ENCODE assay signal across 11 cellular contexts in genomic region chr7:26036092-26036491, GRCh38.
"Had no signal": no experiment of that assay in that cellular context is flagged by ENCODE, and none has a peak within 500 bp of the region (broad histone marks: within the 10 kb centered on the region; RNA-seq: fewer than 3 reads in every experiment).

No MANE protein-coding gene starts in this region.

- H2AFZ ChIP-seq: GM23248, GM23338 had no signal

- H3K27ac ChIP-seq: GM23248 had no signal

- H3K9me3 ChIP-seq: HAP-1 had no signal

- ATAC-seq: GM23338, HCT116 had no signal

- H3K36me3 ChIP-seq: HAP-1 had no signal

- FAIRE-seq: H1, H54 had no signal

- H3K4me1 Mint-ChIP-seq: GM23338, H9 had no signal

- DNase-seq: GM23248, GOT3, H7, H9, HCEC 1CT, HFFc6 had no signal

- H3K9ac ChIP-seq: GM23248 had no signal

- H3K27ac Mint-ChIP-seq: GM23338, H9, HFFc6 had no signal

- H3K9me3 Mint-ChIP-seq: GM23338 had no signal

- H3K4me3 ChIP-seq: GM23248, GM23338, HAP-1 had no signal

- H3K4me3 Mint-ChIP-seq: GM23338, H9, HFFc6 had no signal

- H3K4me2 ChIP-seq: GM23338 had no signal
